Comparison of ENCODE assay signal across 8 cellular contexts in genomic region chr12:46382425-46382973, GRCh38. TPM values are rescaled to one million over a fixed set of nuclear protein-coding genes. Genes with fewer than 3 reads are reported as not detected.
DNase-seq lines count a peak whose midpoint lies in the region; ATAC-seq and TF ChIP-seq lines count a peak whose summit lies in the region.

No MANE protein-coding gene starts in this region.

- intact Hi-C loops in prostate gland (cut with DNase I), result loop anchor here (5.0 kb wide), 1 partner anchor 90 kb away; no protein-coding TSS in a partner anchor

- H3K4me1 ChIP-seq in SJCRH30 (peaks cover 30% of the 10 kb centered on the region), esophagus (ENCODE audit: control insufficient read depth in 2 of 2, insufficient read depth in 2 of 2, low read length in 1 of 2) (peaks cover 0 to 3% of the 10 kb centered on the region in 2 donors), prostate gland (replicated peaks) (peaks cover 5% of the 10 kb centered on the region)

- TF ChIP-seq CTCF in prostate gland (IDR thresholded peaks at IDR 0.05), result no peak

- WGBS in esophagus, 2 donors, result 37 to 38% methylated on average over 15 of the region's 15 CpGs
- WGBS in prostate gland, result 47% methylated on average over 15 of the region's 15 CpGs

- DNase-seq in SJCRH30, result peak in 1 of 2 experiments; percentile 32
- no peak for DNase-seq in prostate gland (ENCODE audit: low spot score)
- DNase-seq in ureter (ENCODE audit: low spot score), result no peak
- no peak for DNase-seq in iPS-NIHi11 (ENCODE audit: low spot score)

- ATAC-seq in GM19397 (IDR thresholded peaks at IDR 0.05; ENCODE audit: unreplicated experiment), result no peak
- no peak for ATAC-seq in GM18909 (IDR thresholded peaks at IDR 0.05; ENCODE audit: poor library complexity, unreplicated experiment)

- TF ChIP-seq POLR2A in prostate gland (IDR thresholded peaks at IDR 0.05), result no peak

- peak overlapping the region; percentile 98 for H3K27ac ChIP-seq in SJCRH30
- peak overlapping the region; percentile 99 to 100 for H3K27ac ChIP-seq in esophagus (ENCODE audit: low read depth in 2 of 2, low read length in 1 of 2)
- H3K27ac ChIP-seq in prostate gland, result peak overlapping the region; percentile 99

- H3K27me3 ChIP-seq in SJCRH30 (no peaks in the 10 kb centered on the region), esophagus (ENCODE audit: control insufficient read depth in 1 of 2, insufficient read depth in 2 of 2, low read length in 2 of 2) (no peaks in the 10 kb centered on the region), prostate gland (replicated peaks; ENCODE audit: insufficient read depth) (no peaks in the 10 kb centered on the region)

- H3K4me3 ChIP-seq in GM08714 (ENCODE audit: low read length), result peak overlapping the region; percentile 77; the same call in 1 of the 2 replicates
- peak overlapping the region; percentile 72 for H3K4me3 ChIP-seq in SJCRH30
- peak overlapping the region; percentile 64 to 67 for H3K4me3 ChIP-seq in esophagus (ENCODE audit: low read depth in 1 of 2, low read length in 2 of 2)
- peak overlapping the region; percentile 74 to 84 for H3K4me3 ChIP-seq in prostate gland

- H3K36me3 ChIP-seq in SJCRH30 (no peaks in the 10 kb centered on the region), esophagus (ENCODE audit: control insufficient read depth in 2 of 2, insufficient read depth in 2 of 2, low read length in 1 of 2) (no peaks in the 10 kb centered on the region), prostate gland (no peaks in the 10 kb centered on the region)

- no peaks in the 10 kb centered on the region; the same call in 1 of the 2 replicates for H3K9me3 ChIP-seq in SJCRH30 (replicated peaks)
- H3K9me3 ChIP-seq in esophagus (ENCODE audit: control insufficient read depth in 2 of 2, insufficient read depth in 1 of 2, low read depth in 1 of 2, low read length in 1 of 2), result no peaks in the 10 kb centered on the region
- H3K9me3 ChIP-seq in prostate gland, result no peaks in the 10 kb centered on the region

RNA-seq across cellular contexts. Expression of gene SLC38A2, which starts 9.9 kb away (rescaled TPM):
- 213 and 260 TPM in 2 replicates for total RNA-seq in SJCRH30 (2014; rRNA removed; shearing (Covaris generic))
- polyA plus RNA-seq in esophagus, result 10 to 100 TPM; 80.2 to 82.8 TPM
- total RNA-seq in prostate gland, result 100 to 1,000 TPM; 116 to 264 TPM
- total RNA-seq in ureter, result 292 TPM
